Comparison of ENCODE assay signal across 25 cellular contexts in the genomic region with DNA sequence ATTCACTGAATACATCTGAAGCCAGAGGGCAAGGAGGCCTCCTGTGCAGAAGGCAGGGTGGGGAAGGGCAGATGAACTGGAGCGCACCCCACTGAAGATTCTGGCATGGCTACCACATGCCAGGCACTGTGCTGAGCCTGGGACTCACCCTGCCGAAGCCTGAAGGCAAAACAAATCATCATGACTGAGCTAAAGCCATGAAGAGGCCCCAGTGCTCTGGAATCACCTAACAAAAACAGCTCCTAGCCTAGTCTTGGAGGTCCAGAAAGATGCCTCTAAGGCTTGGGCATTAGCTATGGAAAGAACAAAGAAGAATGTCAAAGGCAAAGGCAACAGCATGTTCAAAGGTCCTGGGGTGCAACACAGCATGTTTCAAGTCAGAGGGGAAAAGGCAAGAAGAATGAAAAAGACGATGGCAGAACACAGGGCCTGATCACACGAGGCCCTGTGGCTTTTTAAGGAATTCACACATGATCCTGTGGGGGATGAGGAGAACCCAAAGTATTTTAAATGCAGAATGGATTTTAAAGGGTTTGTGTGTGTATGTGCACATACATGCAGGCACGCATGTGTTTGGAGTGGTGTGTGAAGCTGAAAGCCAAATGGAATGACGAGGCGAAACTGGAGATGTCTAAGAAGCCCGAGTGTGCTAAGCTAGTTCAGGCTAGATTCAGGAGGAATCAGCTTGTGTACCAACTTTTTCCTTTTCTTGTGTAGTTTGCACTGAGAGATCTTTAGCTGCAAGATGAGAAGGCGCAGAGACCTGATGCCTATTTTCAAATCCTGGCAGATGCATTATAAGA.
A peak's percentile ranks its signal among the peaks of the same experiment; 100 is the strongest.
DNase-seq lines count a peak whose midpoint lies in the region; ATAC-seq, FAIRE-seq and TF ChIP-seq lines count a peak whose summit lies in the region.
"Had no signal": no experiment of that assay in that cellular context is flagged by ENCODE, and none has a peak within 500 bp of the region (broad histone marks: within the 10 kb centered on the region; RNA-seq: fewer than 3 reads in every experiment).

No MANE protein-coding gene starts in this region.

- no peak for TF ChIP-seq CTCF in HEK293 (tag by site-specific recombination; IDR thresholded peaks at IDR 0.05)
- TF ChIP-seq CTCF in astrocyte (IDR thresholded peaks at IDR 0.05; ENCODE audit: insufficient read depth, low read depth, low read length) = no peak
- TF ChIP-seq CTCF in smooth muscle cell (IDR thresholded peaks at IDR 0.05; ENCODE audit: borderline replicate concordance, insufficient read depth, poor library complexity, severe bottlenecking) = no peak

- no peak overlapping the region for H4K8ac ChIP-seq in mesendoderm (ENCODE audit: low read depth, low read length)

- no peak overlapping the region for H3K56ac ChIP-seq in mesendoderm (ENCODE audit: low read length)

- H4K20me1 ChIP-seq in astrocyte (ENCODE audit: insufficient read depth, low read length) (no peaks in the 10 kb centered on the region), smooth muscle cell (ENCODE audit: low read depth) (no peaks in the 10 kb centered on the region)

- H3K4ac ChIP-seq in mesendoderm (ENCODE audit: low read depth, low read length) = no peak overlapping the region

- no peak for FAIRE-seq in astrocyte (lab: Jason Lieb, UNC)
- FAIRE-seq: D721Med, frontal cortex had no signal

- no peak overlapping the region for H2BK15ac ChIP-seq in mesendoderm (replicated peaks; ENCODE audit: low read depth)

- H3K4me1 ChIP-seq in HEK293 (ENCODE audit: control insufficient read depth, insufficient read depth, low read length) = no peaks in the 10 kb centered on the region
- peaks cover 8% of the 10 kb centered on the region for H3K4me1 ChIP-seq in astrocyte (ENCODE audit: insufficient read depth, low read length)
- peaks cover 2% of the 10 kb centered on the region for H3K4me1 ChIP-seq in mesendoderm (ENCODE audit: control insufficient read depth, low read depth, low read length)
- H3K4me1 ChIP-seq in smooth muscle cell (ENCODE audit: low read depth) = peaks cover 12% of the 10 kb centered on the region
- H3K4me1 ChIP-seq: parathyroid adenoma had no signal

- H3K27ac Mint-ChIP-seq in astrocyte (ENCODE audit: unreplicated experiment) = peak overlapping the region; percentile 45
- H3K27ac Mint-ChIP-seq: activated B cell treated with CpG ODN at 0.5 μM for 24 hours; activated naive CD4-positive, alpha-beta T cell treated with anti-CD3 and anti-CD28 coated beads for 36 hours; activated T-cell treated with anti-CD3 and anti-CD28 coated beads, Interleukin-2, amount 50 U/mL, for 72 hours; CD14-positive monocyte; natural killer cell had no signal

- H3K27me3 Mint-ChIP-seq in astrocyte (ENCODE audit: low read depth, unreplicated experiment) = peaks cover 2% of the 10 kb centered on the region

- H3K27me3 ChIP-seq in astrocyte (ENCODE audit: insufficient read depth, low read length) (no peaks in the 10 kb centered on the region), mesendoderm (ENCODE audit: insufficient read depth, low read length, poor library complexity) (no peaks in the 10 kb centered on the region), smooth muscle cell (ENCODE audit: low read depth) (no peaks in the 10 kb centered on the region)
- H3K27me3 ChIP-seq: cardiac muscle cell, hepatocyte had no signal

- H3K4me3 Mint-ChIP-seq in astrocyte (ENCODE audit: unreplicated experiment) = no peak overlapping the region
- H3K4me3 Mint-ChIP-seq: activated B cell treated with CpG ODN at 0.5 μM for 24 hours; activated naive CD4-positive, alpha-beta T cell treated with anti-CD3 and anti-CD28 coated beads for 36 hours; activated T-cell treated with anti-CD3 and anti-CD28 coated beads, Interleukin-2, amount 50 U/mL, for 72 hours; CD14-positive monocyte; natural killer cell; stimulated activated effector memory CD8-positive, alpha-beta T cell treated with anti-CD3 and anti-CD28 coated beads, Interleukin-12 subunit alpha, Interleukin-12 subunit beta, amount 100 ng/mL, for 72 hours had no signal

- no peak overlapping the region for H2AK5ac ChIP-seq in mesendoderm (ENCODE audit: low read length)

- H2AFZ ChIP-seq in astrocyte (ENCODE audit: low read depth, low read length) (no peak overlapping the region), smooth muscle cell (ENCODE audit: low read depth) (no peak overlapping the region)
- H2AFZ ChIP-seq: hepatocyte, parathyroid adenoma had no signal

- no peak overlapping the region for H3K9ac ChIP-seq in astrocyte (ENCODE audit: low read length)
- H3K9ac ChIP-seq in mesendoderm (ENCODE audit: low read length) = no peak overlapping the region
- no peak overlapping the region for H3K9ac ChIP-seq in smooth muscle cell (ENCODE audit: low read depth)
- H3K9ac ChIP-seq: parathyroid adenoma had no signal

- ATAC-seq in HG03280 (IDR thresholded peaks at IDR 0.05; ENCODE audit: unreplicated experiment) (no peak), GM21717 (IDR thresholded peaks at IDR 0.05; ENCODE audit: unreplicated experiment) (no peak)
- ATAC-seq: activated T-cell treated with anti-CD3 and anti-CD28 coated beads, Interleukin-2, amount 50 U/mL, for 72 hours; left colon; natural killer cell; stimulated activated effector memory CD8-positive, alpha-beta T cell treated with anti-CD3 and anti-CD28 coated beads, Interleukin-12 subunit alpha, Interleukin-12 subunit beta, amount 100 ng/mL, for 72 hours had no signal

- H3K36me3 ChIP-seq in HEK293 (ENCODE audit: control insufficient read depth in 2 of 2, insufficient read depth in 1 of 2, low read length in 2 of 2) (no peaks in the 10 kb centered on the region), astrocyte (ENCODE audit: insufficient read depth, low read length) (no peaks in the 10 kb centered on the region), mesendoderm (ENCODE audit: control insufficient read depth, insufficient read depth, low read length) (no peaks in the 10 kb centered on the region), smooth muscle cell (ENCODE audit: low read depth) (no peaks in the 10 kb centered on the region)
- H3K36me3 ChIP-seq: cardiac muscle cell, esophagus muscularis mucosa had no signal

- peak overlapping the region; percentile 35 for H2BK5ac ChIP-seq in mesendoderm (ENCODE audit: low read length)

- DNase-seq in astrocyte (ENCODE audit: low read depth) (no peak), mesendoderm (no peak), smooth muscle cell (lab: John Stamatoyannopoulos, UW; ENCODE audit: unreplicated experiment) (no peak), hippocampal formation (lab: John Stamatoyannopoulos, UW) (no peak)
- DNase-seq: activated B cell treated with CpG ODN at 0.5 μM for 24 hours; activated CD4-positive, alpha-beta T cell treated with anti-CD3 and anti-CD28 coated beads, Interleukin-2, amount 50 U/mL, for 1 hour; activated naive CD4-positive, alpha-beta T cell treated with anti-CD3 and anti-CD28 coated beads for 36 hours; activated T-cell treated with anti-CD3 and anti-CD28 coated beads, Interleukin-2, amount 50 U/mL, for 72 hours; left colon; natural killer cell; NCI-H524 treated with DMSO at 0.1 percent for 48 hours; SIG-M5; stimulated activated CD4-positive, alpha-beta T cell treated with anti-CD3 and anti-CD28 coated beads, Interleukin-4, amount 100 ng/mL, for 1 hour had no signal

- H3K27ac ChIP-seq in HEK293 (ENCODE audit: extremely low read depth, low read depth, low read length) (no peak overlapping the region), astrocyte (ENCODE audit: low read depth, low read length) (no peak overlapping the region), mesendoderm (ENCODE audit: low read depth, low read length) (no peak overlapping the region), smooth muscle cell (ENCODE audit: low read depth) (peak overlapping the region; percentile 92)
- H3K27ac ChIP-seq: cardiac muscle cell, coronary artery, parathyroid adenoma had no signal

- peaks cover 7% of the 10 kb centered on the region for H3K9me3 Mint-ChIP-seq in astrocyte (ENCODE audit: unreplicated experiment)
- H3K9me3 Mint-ChIP-seq: activated B cell treated with CpG ODN at 0.5 μM for 24 hours; activated naive CD4-positive, alpha-beta T cell treated with anti-CD3 and anti-CD28 coated beads for 36 hours; activated T-cell treated with anti-CD3 and anti-CD28 coated beads, Interleukin-2, amount 50 U/mL, for 72 hours; natural killer cell; stimulated activated effector memory CD8-positive, alpha-beta T cell treated with anti-CD3 and anti-CD28 coated beads, Interleukin-12 subunit alpha, Interleukin-12 subunit beta, amount 100 ng/mL, for 72 hours had no signal

- no peaks in the 10 kb centered on the region for H3K79me1 ChIP-seq in mesendoderm (ENCODE audit: low read length)

- H3K4me1 Mint-ChIP-seq in astrocyte (ENCODE audit: low read depth, unreplicated experiment) = peaks cover 20% of the 10 kb centered on the region
- H3K4me1 Mint-ChIP-seq: activated B cell treated with CpG ODN at 0.5 μM for 24 hours; CD14-positive monocyte; natural killer cell; stimulated activated effector memory CD8-positive, alpha-beta T cell treated with anti-CD3 and anti-CD28 coated beads, Interleukin-12 subunit alpha, Interleukin-12 subunit beta, amount 100 ng/mL, for 72 hours had no signal

- H3K9me3 ChIP-seq in HEK293 (ENCODE audit: control insufficient read depth, insufficient read depth, low read depth, low read length) (no peaks in the 10 kb centered on the region), astrocyte (ENCODE audit: insufficient read depth, low read depth, low read length) (no peaks in the 10 kb centered on the region), smooth muscle cell (replicated peaks; ENCODE audit: low read depth) (no peaks in the 10 kb centered on the region)
- H3K9me3 ChIP-seq: esophagus muscularis mucosa had no signal

- H3K79me2 ChIP-seq in astrocyte (ENCODE audit: insufficient read depth, low read length) (no peaks in the 10 kb centered on the region), mesendoderm (ENCODE audit: control insufficient read depth, insufficient read depth, low read length) (no peaks in the 10 kb centered on the region), smooth muscle cell (ENCODE audit: low read depth) (no peaks in the 10 kb centered on the region)
- H3K79me2 ChIP-seq: hepatocyte, parathyroid adenoma had no signal

- H4K5ac ChIP-seq in mesendoderm (ENCODE audit: low read length) = no peak overlapping the region

- no CpG with 5 or more reads among the region's 9 CpGs for WGBS in mesendoderm (ENCODE audit: extremely low coverage, insufficient coverage, low lambda C conversion rate)
- WGBS in smooth muscle cell (ENCODE audit: low lambda C conversion rate) = 84% methylated on average over 9 of the region's 9 CpGs

- H3K23ac ChIP-seq in mesendoderm (ENCODE audit: low read length) = no peak overlapping the region

- CTCF ChIA-PET in HEK293 (lab: Yijun Ruan, JAX) = interaction anchor here (0.6 kb wide), 2 partner anchors 222 to 896 kb away, joined by 3 read pairs; no protein-coding TSS in a partner anchor

- H3K36me3 Mint-ChIP-seq in astrocyte (ENCODE audit: low read depth, unreplicated experiment) = peaks cover 3% of the 10 kb centered on the region
- H3K36me3 Mint-ChIP-seq: CD14-positive monocyte; natural killer cell; stimulated activated effector memory CD8-positive, alpha-beta T cell treated with anti-CD3 and anti-CD28 coated beads, Interleukin-12 subunit alpha, Interleukin-12 subunit beta, amount 100 ng/mL, for 72 hours had no signal

- POLR2A ChIA-PET in HEK293 (lab: Yijun Ruan, JAX) = no interaction called here

- H3K18ac ChIP-seq in mesendoderm (ENCODE audit: low read length) = no peak overlapping the region

- H2BK120ac ChIP-seq in mesendoderm (ENCODE audit: low read depth, low read length) = no peak overlapping the region

- peaks cover 28% of the 10 kb centered on the region for H3F3A ChIP-seq in smooth muscle cell (ENCODE audit: low read depth)

- H3K4me3 ChIP-seq in HEK293 (ENCODE audit: low read depth, low read length) = no peak overlapping the region
- H3K4me3 ChIP-seq in astrocyte (ENCODE audit: insufficient read depth, low read depth, low read length) = no peak overlapping the region
- H3K4me3 ChIP-seq in mesendoderm (ENCODE audit: low read length) = no peak overlapping the region
- H3K4me3 ChIP-seq in smooth muscle cell = no peak overlapping the region
- H3K4me3 ChIP-seq: cardiac muscle cell, coronary artery, esophagus muscularis mucosa, hepatocyte had no signal

- H3K4me2 ChIP-seq in astrocyte (ENCODE audit: low read length) (peak overlapping the region; percentile 49), mesendoderm (ENCODE audit: low read length) (no peak overlapping the region), smooth muscle cell (no peak overlapping the region)
- H3K4me2 ChIP-seq: hepatocyte had no signal
